1 cellular context compared by ENCODE assay signal in the genomic region with DNA sequence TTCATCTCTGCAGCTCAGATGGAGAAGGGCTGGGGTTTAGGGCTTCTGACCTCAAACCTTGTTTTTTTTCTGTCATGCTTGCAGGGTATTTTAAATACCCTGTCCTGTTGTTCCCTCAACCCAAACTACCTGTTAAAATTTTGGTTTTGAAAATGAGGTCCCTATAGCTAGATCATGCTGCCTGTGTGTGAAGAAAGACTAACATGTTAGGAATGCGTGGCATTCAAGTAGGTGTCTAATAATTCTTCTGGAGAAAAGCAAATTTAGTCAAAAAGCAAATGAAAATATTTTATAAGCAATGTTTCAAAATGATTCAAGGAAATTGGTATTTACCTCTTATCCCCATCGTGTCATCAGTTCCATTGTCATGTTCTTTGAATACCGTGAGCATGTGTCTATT.
TF ChIP-seq lines count a peak whose summit lies in the region.

No MANE protein-coding gene starts in this region.

TF ChIP-seq in GM23338, 12 proteins besides CTCF, POLR2A, EP300 and RAD21 (continued from another document):
- TF ChIP-seq, protein P1, sequence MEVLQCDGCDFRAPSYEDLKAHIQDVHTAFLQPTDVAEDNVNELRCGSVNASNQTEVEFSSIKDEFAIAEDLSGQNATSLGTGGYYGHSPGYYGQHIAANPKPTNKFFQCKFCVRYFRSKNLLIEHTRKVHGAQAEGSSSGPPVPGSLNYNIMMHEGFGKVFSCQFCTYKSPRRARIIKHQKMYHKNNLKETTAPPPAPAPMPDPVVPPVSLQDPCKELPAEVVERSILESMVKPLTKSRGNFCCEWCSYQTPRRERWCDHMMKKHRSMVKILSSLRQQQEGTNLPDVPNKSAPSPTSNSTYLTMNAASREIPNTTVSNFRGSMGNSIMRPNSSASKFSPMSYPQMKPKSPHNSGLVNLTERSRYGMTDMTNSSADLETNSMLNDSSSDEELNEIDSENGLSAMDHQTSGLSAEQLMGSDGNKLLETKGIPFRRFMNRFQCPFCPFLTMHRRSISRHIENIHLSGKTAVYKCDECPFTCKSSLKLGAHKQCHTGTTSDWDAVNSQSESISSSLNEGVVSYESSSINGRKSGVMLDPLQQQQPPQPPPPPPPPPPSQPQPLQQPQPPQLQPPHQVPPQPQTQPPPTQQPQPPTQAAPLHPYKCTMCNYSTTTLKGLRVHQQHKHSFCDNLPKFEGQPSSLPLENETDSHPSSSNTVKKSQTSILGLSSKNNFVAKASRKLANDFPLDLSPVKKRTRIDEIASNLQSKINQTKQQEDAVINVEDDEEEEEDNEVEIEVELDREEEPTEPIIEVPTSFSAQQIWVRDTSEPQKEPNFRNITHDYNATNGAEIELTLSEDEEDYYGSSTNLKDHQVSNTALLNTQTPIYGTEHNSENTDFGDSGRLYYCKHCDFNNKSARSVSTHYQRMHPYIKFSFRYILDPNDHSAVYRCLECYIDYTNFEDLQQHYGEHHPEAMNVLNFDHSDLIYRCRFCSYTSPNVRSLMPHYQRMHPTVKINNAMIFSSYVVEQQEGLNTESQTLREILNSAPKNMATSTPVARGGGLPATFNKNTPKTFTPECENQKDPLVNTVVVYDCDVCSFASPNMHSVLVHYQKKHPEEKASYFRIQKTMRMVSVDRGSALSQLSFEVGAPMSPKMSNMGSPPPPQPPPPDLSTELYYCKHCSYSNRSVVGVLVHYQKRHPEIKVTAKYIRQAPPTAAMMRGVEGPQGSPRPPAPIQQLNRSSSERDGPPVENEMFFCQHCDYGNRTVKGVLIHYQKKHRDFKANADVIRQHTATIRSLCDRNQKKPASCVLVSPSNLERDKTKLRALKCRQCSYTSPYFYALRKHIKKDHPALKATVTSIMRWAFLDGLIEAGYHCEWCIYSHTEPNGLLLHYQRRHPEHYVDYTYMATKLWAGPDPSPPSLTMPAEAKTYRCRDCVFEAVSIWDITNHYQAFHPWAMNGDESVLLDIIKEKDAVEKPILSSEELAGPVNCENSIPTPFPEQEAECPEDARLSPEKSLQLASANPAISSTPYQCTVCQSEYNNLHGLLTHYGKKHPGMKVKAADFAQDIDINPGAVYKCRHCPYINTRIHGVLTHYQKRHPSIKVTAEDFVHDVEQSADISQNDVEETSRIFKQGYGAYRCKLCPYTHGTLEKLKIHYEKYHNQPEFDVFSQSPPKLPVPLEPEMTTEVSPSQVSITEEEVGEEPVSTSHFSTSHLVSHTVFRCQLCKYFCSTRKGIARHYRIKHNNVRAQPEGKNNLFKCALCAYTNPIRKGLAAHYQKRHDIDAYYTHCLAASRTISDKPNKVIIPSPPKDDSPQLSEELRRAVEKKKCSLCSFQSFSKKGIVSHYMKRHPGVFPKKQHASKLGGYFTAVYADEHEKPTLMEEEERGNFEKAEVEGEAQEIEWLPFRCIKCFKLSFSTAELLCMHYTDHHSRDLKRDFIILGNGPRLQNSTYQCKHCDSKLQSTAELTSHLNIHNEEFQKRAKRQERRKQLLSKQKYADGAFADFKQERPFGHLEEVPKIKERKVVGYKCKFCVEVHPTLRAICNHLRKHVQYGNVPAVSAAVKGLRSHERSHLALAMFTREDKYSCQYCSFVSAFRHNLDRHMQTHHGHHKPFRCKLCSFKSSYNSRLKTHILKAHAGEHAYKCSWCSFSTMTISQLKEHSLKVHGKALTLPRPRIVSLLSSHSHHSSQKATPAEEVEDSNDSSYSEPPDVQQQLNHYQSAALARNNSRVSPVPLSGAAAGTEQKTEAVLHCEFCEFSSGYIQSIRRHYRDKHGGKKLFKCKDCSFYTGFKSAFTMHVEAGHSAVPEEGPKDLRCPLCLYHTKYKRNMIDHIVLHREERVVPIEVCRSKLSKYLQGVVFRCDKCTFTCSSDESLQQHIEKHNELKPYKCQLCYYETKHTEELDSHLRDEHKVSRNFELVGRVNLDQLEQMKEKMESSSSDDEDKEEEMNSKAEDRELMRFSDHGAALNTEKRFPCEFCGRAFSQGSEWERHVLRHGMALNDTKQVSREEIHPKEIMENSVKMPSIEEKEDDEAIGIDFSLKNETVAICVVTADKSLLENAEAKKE (CRISPR knock-in tag; IDR thresholded peaks at IDR 0.05), result no peak
- TF ChIP-seq, protein P2, sequence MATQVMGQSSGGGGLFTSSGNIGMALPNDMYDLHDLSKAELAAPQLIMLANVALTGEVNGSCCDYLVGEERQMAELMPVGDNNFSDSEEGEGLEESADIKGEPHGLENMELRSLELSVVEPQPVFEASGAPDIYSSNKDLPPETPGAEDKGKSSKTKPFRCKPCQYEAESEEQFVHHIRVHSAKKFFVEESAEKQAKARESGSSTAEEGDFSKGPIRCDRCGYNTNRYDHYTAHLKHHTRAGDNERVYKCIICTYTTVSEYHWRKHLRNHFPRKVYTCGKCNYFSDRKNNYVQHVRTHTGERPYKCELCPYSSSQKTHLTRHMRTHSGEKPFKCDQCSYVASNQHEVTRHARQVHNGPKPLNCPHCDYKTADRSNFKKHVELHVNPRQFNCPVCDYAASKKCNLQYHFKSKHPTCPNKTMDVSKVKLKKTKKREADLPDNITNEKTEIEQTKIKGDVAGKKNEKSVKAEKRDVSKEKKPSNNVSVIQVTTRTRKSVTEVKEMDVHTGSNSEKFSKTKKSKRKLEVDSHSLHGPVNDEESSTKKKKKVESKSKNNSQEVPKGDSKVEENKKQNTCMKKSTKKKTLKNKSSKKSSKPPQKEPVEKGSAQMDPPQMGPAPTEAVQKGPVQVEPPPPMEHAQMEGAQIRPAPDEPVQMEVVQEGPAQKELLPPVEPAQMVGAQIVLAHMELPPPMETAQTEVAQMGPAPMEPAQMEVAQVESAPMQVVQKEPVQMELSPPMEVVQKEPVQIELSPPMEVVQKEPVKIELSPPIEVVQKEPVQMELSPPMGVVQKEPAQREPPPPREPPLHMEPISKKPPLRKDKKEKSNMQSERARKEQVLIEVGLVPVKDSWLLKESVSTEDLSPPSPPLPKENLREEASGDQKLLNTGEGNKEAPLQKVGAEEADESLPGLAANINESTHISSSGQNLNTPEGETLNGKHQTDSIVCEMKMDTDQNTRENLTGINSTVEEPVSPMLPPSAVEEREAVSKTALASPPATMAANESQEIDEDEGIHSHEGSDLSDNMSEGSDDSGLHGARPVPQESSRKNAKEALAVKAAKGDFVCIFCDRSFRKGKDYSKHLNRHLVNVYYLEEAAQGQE (IDR thresholded peaks at IDR 0.05; ENCODE audit: unreplicated experiment), result no peak
